Comparison of ENCODE assay signal across 18 cellular contexts in the genomic region with DNA sequence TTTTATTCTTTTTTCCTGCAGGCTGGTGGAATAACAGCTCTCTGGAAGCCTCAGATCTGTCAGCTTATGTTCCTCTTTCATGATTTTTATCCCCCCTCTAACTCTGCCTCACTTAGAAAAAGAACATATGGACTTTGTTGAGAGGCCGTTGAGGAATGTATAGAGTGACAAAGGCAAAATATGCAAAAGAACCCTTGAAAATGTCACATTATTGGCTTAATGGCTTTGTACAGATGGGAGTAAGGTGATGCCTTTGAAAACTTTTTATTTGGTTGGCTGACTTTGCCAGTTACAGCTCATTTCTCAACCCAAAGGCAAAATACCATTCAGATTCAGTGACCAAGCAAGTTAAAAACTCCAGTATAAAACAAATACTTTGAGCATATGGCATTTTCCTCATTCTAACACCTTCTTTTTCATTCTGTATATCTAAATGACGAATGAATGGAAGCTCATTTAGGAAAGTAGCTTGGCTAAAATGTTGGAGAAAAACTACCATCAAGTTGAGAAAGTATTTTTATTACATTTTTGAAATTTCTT.
DNase-seq lines count a peak whose midpoint lies in the region; ATAC-seq and TF ChIP-seq lines count a peak whose summit lies in the region.
"Had no signal": no experiment of that assay in that cellular context is flagged by ENCODE, and none has a peak within 500 bp of the region (broad histone marks: within the 10 kb centered on the region; RNA-seq: fewer than 3 reads in every experiment).

No MANE protein-coding gene starts in this region.

- H3K27me3 ChIP-seq in heart left ventricle (no peaks in the 10 kb centered on the region), SK-N-SH (ENCODE audit: insufficient read depth) (no peaks in the 10 kb centered on the region), muscle layer of colon (ENCODE audit: control insufficient read depth in 1 of 2, insufficient read depth in 2 of 2, low read length in 2 of 2) (no peaks in the 10 kb centered on the region), osteoblast (ENCODE audit: insufficient read depth, low read length) (no peaks in the 10 kb centered on the region)
- H3K27me3 ChIP-seq: tibial nerve had no signal

- H3F3A ChIP-seq in SK-N-SH (replicated peaks; ENCODE audit: insufficient read depth): peaks cover 8% of the 10 kb centered on the region

- no peak for TF ChIP-seq POLR2A in heart left ventricle (IDR thresholded peaks at IDR 0.05)

- ATAC-seq in heart left ventricle (no peak), left cardiac atrium (no peak), GM21723 (IDR thresholded peaks at IDR 0.05; ENCODE audit: unreplicated experiment) (no peak)
- ATAC-seq: natural killer cell, WTC11 had no signal

- CTCF ChIA-PET in SK-N-SH (lab: Yijun Ruan, JAX): interaction anchor here (1.0 to 6.0 kb wide), 4 partner anchors 110 to 161 kb away, joined by 3 to 58 read pairs (median 9); partner anchors contain the start of gene RNF150

- TF ChIP-seq CTCF in heart left ventricle (IDR thresholded peaks at IDR 0.05) (no peak), SK-N-SH (IDR thresholded peaks at IDR 0.05) (no peak), osteoblast (IDR thresholded peaks at IDR 0.05; ENCODE audit: extremely low read depth, low read depth, low read length) (no peak)

- no peak for TF ChIP-seq RAD21 in SK-N-SH (IDR thresholded peaks at IDR 0.05; ENCODE audit: low read length)

- H3K4me2 ChIP-seq in SK-N-SH (peak overlapping the region; percentile 65; the same call in 1 of the 2 replicates), osteoblast (ENCODE audit: insufficient read depth, low read length) (no peak overlapping the region)

- H4K20me1 ChIP-seq in SK-N-SH (ENCODE audit: insufficient read depth) (no peaks in the 10 kb centered on the region), osteoblast (ENCODE audit: insufficient read depth, low read length) (no peaks in the 10 kb centered on the region)

- H3K9me2 ChIP-seq in SK-N-SH: no peaks in the 10 kb centered on the region

- H3K4me1 ChIP-seq in heart left ventricle (peaks cover 0 to 65% (median 22%) of the 10 kb centered on the region in 12 donors), SK-N-SH (ENCODE audit: control insufficient read depth in 1 of 2, insufficient read depth in 2 of 2, low read depth in 1 of 2, low read length in 1 of 2) (peaks cover 28 to 57% of the 10 kb centered on the region in 2 experiments), muscle layer of colon (ENCODE audit: insufficient read depth, low read length) (peaks cover 58% of the 10 kb centered on the region), osteoblast (ENCODE audit: insufficient read depth, low read length) (peaks cover 11% of the 10 kb centered on the region)
- H3K4me1 ChIP-seq: Caco-2 had no signal

- H3K4me3 ChIP-seq in heart left ventricle (no peak overlapping the region), SK-N-SH (ENCODE audit: low read depth in 2 of 2, low read length in 1 of 2) (no peak overlapping the region), muscle layer of colon (ENCODE audit: low read depth in 1 of 2, low read length in 2 of 2) (no peak overlapping the region), osteoblast (ENCODE audit: insufficient read depth, low read length) (no peak overlapping the region)
- H3K4me3 ChIP-seq: skin epidermis, tibial nerve had no signal

- H3K9me3 ChIP-seq in heart left ventricle (peaks cover 0 to 9% (median 0%) of the 10 kb centered on the region in 12 donors), SK-N-SH (no peaks in the 10 kb centered on the region), muscle layer of colon (ENCODE audit: low read length) (no peaks in the 10 kb centered on the region), osteoblast (ENCODE audit: low read depth, low read length) (no peaks in the 10 kb centered on the region)
- H3K9me3 ChIP-seq: Caco-2, tibial nerve had no signal

- H3K36me3 ChIP-seq in heart left ventricle: no peaks in the 10 kb centered on the region
- H3K36me3 ChIP-seq in SK-N-SH (replicated peaks in 1 of 2; ENCODE audit: control insufficient read depth in 1 of 2, insufficient read depth in 2 of 2, low read length in 1 of 2): no peaks in the 10 kb centered on the region
- no peaks in the 10 kb centered on the region for H3K36me3 ChIP-seq in muscle layer of colon (ENCODE audit: insufficient read depth, low read length)
- no peaks in the 10 kb centered on the region for H3K36me3 ChIP-seq in osteoblast (ENCODE audit: insufficient read depth, low read length)
- H3K36me3 ChIP-seq: tibial nerve had no signal

- WGBS in heart left ventricle, 4 donors: 77 to 91% (median 86%) methylated on average over 2 of the region's 2 CpGs
- 60% methylated on average over 2 of the region's 2 CpGs for WGBS in SK-N-SH (ENCODE audit: low lambda C conversion rate)

- POLR2A ChIA-PET in SK-N-SH (lab: Yijun Ruan, JAX): interaction anchor here (1.7 to 4.0 kb wide), 2 partner anchors 109 to 119 kb away, joined by 12 to 20 read pairs; partner anchors contain the start of gene RNF150

- H3K9ac ChIP-seq in SK-N-SH (no peak overlapping the region), muscle layer of colon (ENCODE audit: low read length) (no peak overlapping the region)

- H2AFZ ChIP-seq in SK-N-SH (ENCODE audit: low read depth) (no peak overlapping the region), osteoblast (ENCODE audit: low read length) (no peak overlapping the region)

- TF ChIP-seq EP300 in SK-N-SH (IDR thresholded peaks at IDR 0.05; ENCODE audit: borderline replicate concordance in 1 of 2, low read depth in 1 of 2, low read length in 1 of 2): no peak

- H3K79me2 ChIP-seq in SK-N-SH (ENCODE audit: insufficient read depth) (peaks cover 67% of the 10 kb centered on the region), osteoblast (ENCODE audit: insufficient read depth, low read length) (no peaks in the 10 kb centered on the region)

- intact Hi-C loops in heart left ventricle (cut with DNase I) (no loop called here), left cardiac atrium (cut with DNase I) (no loop called here)

- peak overlapping the region in 8 of 12 donors; percentile 51 to 79 (median 72) for H3K27ac ChIP-seq in heart left ventricle
- peak overlapping the region; percentile 84 to 100 for H3K27ac ChIP-seq in SK-N-SH (ENCODE audit: low read depth in 2 of 2, low read length in 1 of 2)
- peak overlapping the region; percentile 25 for H3K27ac ChIP-seq in muscle layer of colon (ENCODE audit: low read depth, low read length)
- no peak overlapping the region for H3K27ac ChIP-seq in osteoblast (ENCODE audit: low read depth, low read length)
- H3K27ac ChIP-seq: skin epidermis, tibial nerve had no signal

- no peak for DNase-seq in heart left ventricle
- no peak for DNase-seq in left cardiac atrium
- DNase-seq in SK-N-SH: no peak
- no peak for DNase-seq in GF-D8 (lab: John Stamatoyannopoulos, UW)
- DNase-seq in osteoblast (ENCODE audit: insufficient read length, low spot score, missing footprints): no peak
- no peak for DNase-seq in SHP77 treated with DMSO at 0.1 percent for 48 hours (lab: John Stamatoyannopoulos, UW)
- DNase-seq: activated CD4-positive, alpha-beta T cell treated with anti-CD3 and anti-CD28 coated beads, Interleukin-2, amount 50 U/mL, for 48 hours; activated gamma-delta T cell; Caco-2; cortex of kidney; KG1; natural killer cell; stimulated activated naive CD4-positive, alpha-beta T cell had no signal

TF ChIP-seq in SK-N-SH, 30 proteins besides CTCF, POLR2A, EP300 and RAD21:
- TF ChIP-seq TCF12 (IDR thresholded peaks at IDR 0.05) (peak; percentile 32; the same call in 1 of the 2 replicates), NRF1 (IDR thresholded peaks at IDR 0.05; ENCODE audit: low read depth, low read length) (no peak), PBX3 (IDR thresholded peaks at IDR 0.05) (peak; percentile 14; the same call in 1 of the 2 replicates)
TF ChIP-seq in SK-N-SH: peak in this region for 2.
